In genomic region chr5:77015938-77016569, GRCh38 we compare ENCODE assay signal across 8 cellular contexts. TPM values are rescaled to one million over a fixed set of nuclear protein-coding genes. Genes with fewer than 3 reads are reported as not detected.
DNase-seq lines count a peak whose midpoint lies in the region; ATAC-seq and TF ChIP-seq lines count a peak whose summit lies in the region.

No MANE protein-coding gene starts in this region.

- TF ChIP-seq CTCF in KMS-11 (conservative IDR thresholded peaks at IDR 0.05; ENCODE audit: low read depth, low read length) (peak; percentile 68), coronary artery (IDR thresholded peaks at IDR 0.05) (no peak)
- TF ChIP-seq CTCF in activated CD8-positive, alpha-beta T cell treated with anti-CD3 and anti-CD28 coated beads for 36 hours (IDR thresholded peaks at IDR 0.05) = no peak

- H3K4me1 Mint-ChIP-seq in activated CD8-positive, alpha-beta T cell treated with anti-CD3 and anti-CD28 coated beads for 36 hours (ENCODE audit: low read depth) = peaks cover 8% of the 10 kb centered on the region

- ATAC-seq in activated CD8-positive, alpha-beta T cell treated with anti-CD3 and anti-CD28 coated beads for 36 hours = peak; percentile 45
- ATAC-seq in left colon (peak; percentile 49), GM18858 (IDR thresholded peaks at IDR 0.05; ENCODE audit: unreplicated experiment) (no peak), GM18868 (IDR thresholded peaks at IDR 0.05; ENCODE audit: unreplicated experiment) (no peak)

- no peaks in the 10 kb centered on the region for H3K9me3 Mint-ChIP-seq in activated CD8-positive, alpha-beta T cell treated with anti-CD3 and anti-CD28 coated beads for 36 hours

- no peak overlapping the region for H3K9ac ChIP-seq in KMS-11

- H3K4me1 ChIP-seq in KMS-11 (ENCODE audit: low read depth, poor library complexity, severe bottlenecking) = no peaks in the 10 kb centered on the region

- H3K27me3 ChIP-seq in KMS-11 (ENCODE audit: insufficient read depth, low read depth) = no peaks in the 10 kb centered on the region

- DNase-seq in DMS153 treated with DMSO at 0.1 percent for 48 hours (lab: John Stamatoyannopoulos, UW; ENCODE audit: unreplicated experiment) = peak; percentile 1
- no peak for DNase-seq in activated CD8-positive, alpha-beta T cell treated with anti-CD3 and anti-CD28 coated beads for 36 hours
- no peak for DNase-seq in left colon
- DNase-seq in coronary artery (ENCODE audit: low spot score) = no peak
- DNase-seq in activated gamma-delta T cell treated with Interleukin-2 at 50 U/mL for 16 hours = no peak

- H3K4me3 ChIP-seq in KMS-11 (IDR thresholded peaks at IDR 0.05; ENCODE audit: insufficient read depth, low read depth, low read length) (no peak overlapping the region), coronary artery (no peak overlapping the region)

- POLR2A ChIA-PET in activated CD8-positive, alpha-beta T cell treated with anti-CD3 and anti-CD28 coated beads for 36 hours (lab: Charles Lee) = no interaction called here

- H3K27ac ChIP-seq in KMS-11 (no peak overlapping the region), coronary artery (no peak overlapping the region)

- H3K4me2 ChIP-seq in KMS-11 = no peak overlapping the region

- H2AFZ ChIP-seq in KMS-11 (ENCODE audit: low read depth) = no peak overlapping the region

- intact Hi-C loops in activated CD8-positive, alpha-beta T cell treated with anti-CD3 and anti-CD28 coated beads for 36 hours (cut with micrococcal nuclease) = loop anchor here (2.0 kb wide), 1 partner anchor 147 kb away; no protein-coding TSS in a partner anchor
- intact Hi-C loops in left colon (cut with DNase I, micrococcal nuclease) = no loop called here

- no peak overlapping the region for H3K27ac Mint-ChIP-seq in activated CD8-positive, alpha-beta T cell treated with anti-CD3 and anti-CD28 coated beads for 36 hours

- CTCF ChIA-PET in activated CD8-positive, alpha-beta T cell treated with anti-CD3 and anti-CD28 coated beads for 36 hours (lab: Charles Lee) = interaction anchor here (0.6 to 2.0 kb wide), 10 partner anchors 10 to 364 kb away, joined by 3 to 10 read pairs (median 3); no protein-coding TSS in a partner anchor

- H3K36me3 Mint-ChIP-seq in activated CD8-positive, alpha-beta T cell treated with anti-CD3 and anti-CD28 coated beads for 36 hours (ENCODE audit: low read depth) = no peaks in the 10 kb centered on the region

- no peaks in the 10 kb centered on the region for H4K20me1 ChIP-seq in KMS-11 (ENCODE audit: insufficient read depth)

- no peak overlapping the region for H3K4me3 Mint-ChIP-seq in activated CD8-positive, alpha-beta T cell treated with anti-CD3 and anti-CD28 coated beads for 36 hours

- peaks cover 16% of the 10 kb centered on the region for H3K27me3 Mint-ChIP-seq in activated CD8-positive, alpha-beta T cell treated with anti-CD3 and anti-CD28 coated beads for 36 hours

- H3K36me3 ChIP-seq in KMS-11 (ENCODE audit: insufficient read depth) = no peaks in the 10 kb centered on the region

- no peaks in the 10 kb centered on the region for H3K79me2 ChIP-seq in KMS-11 (ENCODE audit: insufficient read depth, low read depth)

RNA-seq across cellular contexts. Expression of gene AGGF1, which starts 14.2 kb away (rescaled TPM):
- total RNA-seq in activated CD8-positive, alpha-beta T cell treated with anti-CD3 and anti-CD28 coated beads for 36 hours = 10 to 100 TPM; 27.7 to 33.5 TPM
- 10 to 100 TPM; 18.3 to 20.1 TPM for total RNA-seq in left colon

Comparison
In these comparisons a context has a peak if more than half of its experiments do, and no peak if none do; other contexts are left out.
1. ATAC-seq: peak in activated CD8-positive, alpha-beta T cell treated with anti-CD3 and anti-CD28 coated beads for 36 hours (single experiment) and left colon (single experiment); none in GM18858 (single experiment) and GM18868 (single experiment).